Comparison of ENCODE assay signal across 13 cellular contexts in genomic region chr11:102289510-102290078, GRCh38. TPM values are rescaled to one million over a fixed set of nuclear protein-coding genes. Genes with fewer than 3 reads are reported as not detected.
DNase-seq lines count a peak whose midpoint lies in the region; ATAC-seq and TF ChIP-seq lines count a peak whose summit lies in the region.
"Had no signal": no experiment of that assay in that cellular context is flagged by ENCODE, and none has a peak within 500 bp of the region (broad histone marks: within the 10 kb centered on the region; RNA-seq: fewer than 3 reads in every experiment).

No MANE protein-coding gene starts in this region.

- H3K27me3 ChIP-seq in DND-41 (ENCODE audit: insufficient read depth, low read length, poor library complexity) (no peaks in the 10 kb centered on the region), fibroblast of lung (ENCODE audit: control insufficient read depth, insufficient read depth, low read length) (no peaks in the 10 kb centered on the region), smooth muscle cell (ENCODE audit: low read depth) (no peaks in the 10 kb centered on the region)

- H3K27me3 Mint-ChIP-seq in activated CD8-positive, alpha-beta memory T cell treated with anti-CD3 and anti-CD28 coated beads, Interleukin-2, amount 10 ng/mL, durations not matched to agents 7 days and 5 days = no peaks in the 10 kb centered on the region
- H3K27me3 Mint-ChIP-seq: type B pancreatic cell had no signal

- H3K4me2 ChIP-seq in DND-41 (ENCODE audit: insufficient read depth, low read length) = no peak overlapping the region
- H3K4me2 ChIP-seq in fibroblast of lung (ENCODE audit: extremely low read depth, insufficient read depth, low read length) = peak overlapping the region; percentile 48
- H3K4me2 ChIP-seq in smooth muscle cell = peak overlapping the region; percentile 44

- H3K36me3 ChIP-seq in DND-41 (ENCODE audit: insufficient read depth, low read length) = no peaks in the 10 kb centered on the region
- no peaks in the 10 kb centered on the region for H3K36me3 ChIP-seq in fibroblast of lung (ENCODE audit: control insufficient read depth, insufficient read depth, low read length)
- no peaks in the 10 kb centered on the region for H3K36me3 ChIP-seq in smooth muscle cell (ENCODE audit: low read depth)

- H3K4me3 ChIP-seq in DND-41 (ENCODE audit: low read depth in 1 of 2, low read length in 2 of 2) (no peak overlapping the region), fibroblast of lung (replicated peaks in 1 of 4; ENCODE audit: control extremely low read depth in 1 of 4, insufficient read depth in 1 of 4, low read depth in 3 of 4, low read length in 4 of 4) (no peak overlapping the region), smooth muscle cell (no peak overlapping the region)

- no peaks in the 10 kb centered on the region for H3K36me3 Mint-ChIP-seq in activated CD8-positive, alpha-beta memory T cell treated with anti-CD3 and anti-CD28 coated beads, Interleukin-2, amount 10 ng/mL, durations not matched to agents 7 days and 5 days
- H3K36me3 Mint-ChIP-seq: CD14-positive monocyte had no signal

- H3K79me2 ChIP-seq in DND-41 (ENCODE audit: insufficient read depth, low read length) = no peaks in the 10 kb centered on the region
- H3K79me2 ChIP-seq in fibroblast of lung (ENCODE audit: control insufficient read depth, insufficient read depth, low read length) = no peaks in the 10 kb centered on the region
- H3K79me2 ChIP-seq in smooth muscle cell (ENCODE audit: low read depth) = no peaks in the 10 kb centered on the region

- H3K27ac ChIP-seq in DND-41 (ENCODE audit: low read length) (no peak overlapping the region), fibroblast of lung (ENCODE audit: insufficient read depth, low read length) (no peak overlapping the region), smooth muscle cell (ENCODE audit: low read depth) (no peak overlapping the region)

- no peaks in the 10 kb centered on the region for H3K9me3 ChIP-seq in DND-41 (ENCODE audit: insufficient read depth, low read length, severe bottlenecking)
- no peaks in the 10 kb centered on the region for H3K9me3 ChIP-seq in fibroblast of lung (ENCODE audit: control insufficient read depth, insufficient read depth, low read depth, low read length)
- no peaks in the 10 kb centered on the region for H3K9me3 ChIP-seq in smooth muscle cell (replicated peaks; ENCODE audit: low read depth)

- H2AFZ ChIP-seq in DND-41 (ENCODE audit: low read depth, low read length) (0 out of 2 replicates have a peak overlapping the region, but pooled peaks have one; percentile 27), fibroblast of lung (ENCODE audit: low read length) (peak overlapping the region; percentile 34), smooth muscle cell (ENCODE audit: low read depth) (peak overlapping the region; percentile 29)

- H4K20me1 ChIP-seq in DND-41 (ENCODE audit: insufficient read depth, low read length) = no peaks in the 10 kb centered on the region
- no peaks in the 10 kb centered on the region for H4K20me1 ChIP-seq in fibroblast of lung (ENCODE audit: control insufficient read depth, extremely low read depth, insufficient read depth, low read length)
- H4K20me1 ChIP-seq in smooth muscle cell (ENCODE audit: low read depth) = no peaks in the 10 kb centered on the region

- TF ChIP-seq CTCF in DND-41 (IDR thresholded peaks at IDR 0.05; ENCODE audit: borderline replicate concordance, extremely low read depth, low read length, poor library complexity, severe bottlenecking) (no peak), fibroblast of lung (conservative IDR thresholded peaks at IDR 0.05 in 1 of 2, IDR thresholded peaks at IDR 0.05 in 1 of 2; ENCODE audit: low read depth in 1 of 2, low read length in 2 of 2) (no peak), smooth muscle cell (IDR thresholded peaks at IDR 0.05; ENCODE audit: borderline replicate concordance, insufficient read depth, poor library complexity, severe bottlenecking) (no peak)

- CTCF ChIA-PET in activated CD8-positive, alpha-beta memory T cell treated with anti-CD3 and anti-CD28 coated beads, Interleukin-2, amount 10 ng/mL, durations not matched to agents 7 days and 5 days (lab: Charles Lee) = interaction anchor here (0.6 to 10.0 kb wide), 18 partner anchors 16 to 377 kb away, joined by 3 to 110 read pairs (median 6); partner anchors contain the start of gene TMEM123

- DNase-seq in DND-41 (no peak), fibroblast of lung (ENCODE audit: low read depth in 2 of 2) (peak in 1 of 2 donors; percentile 25), smooth muscle cell (lab: John Stamatoyannopoulos, UW; ENCODE audit: unreplicated experiment) (no peak), SHP77 treated with DMSO at 0.1 percent for 48 hours (lab: John Stamatoyannopoulos, UW) (no peak)
- DNase-seq in activated CD8-positive, alpha-beta memory T cell treated with anti-CD3 and anti-CD28 coated beads, Interleukin-2, amount 10 ng/mL, durations not matched to agents 7 days and 5 days = no peak
- no peak for DNase-seq in stimulated activated CD4-positive, alpha-beta T cell treated with anti-CD3 and anti-CD28 coated beads, Interleukin-2, amount 100 ng/mL, for 24 hours
- DNase-seq: activated CD4-positive, CD25-positive, alpha-beta regulatory T cell treated with anti-CD3 and anti-CD28 coated beads, Interleukin-2, amount 50 U/mL, for 72 hours; NCI-H1105 treated with DMSO at 0.1 percent for 48 hours; NCI-H226 had no signal

- H3K9ac ChIP-seq in DND-41 (ENCODE audit: low read depth, low read length) = no peak overlapping the region
- no peak overlapping the region for H3K9ac ChIP-seq in fibroblast of lung (ENCODE audit: insufficient read depth, low read length)
- no peak overlapping the region for H3K9ac ChIP-seq in smooth muscle cell (ENCODE audit: low read depth)

- H3K4me3 Mint-ChIP-seq in activated CD8-positive, alpha-beta memory T cell treated with anti-CD3 and anti-CD28 coated beads, Interleukin-2, amount 10 ng/mL, durations not matched to agents 7 days and 5 days = no peak overlapping the region
- H3K4me3 Mint-ChIP-seq: CD14-positive monocyte, type B pancreatic cell had no signal

- H3K9me3 Mint-ChIP-seq in activated CD8-positive, alpha-beta memory T cell treated with anti-CD3 and anti-CD28 coated beads, Interleukin-2, amount 10 ng/mL, durations not matched to agents 7 days and 5 days (ENCODE audit: low read depth) = no peaks in the 10 kb centered on the region
- H3K9me3 Mint-ChIP-seq: CD14-positive monocyte, type B pancreatic cell had no signal

- H3F3A ChIP-seq in smooth muscle cell (ENCODE audit: low read depth) = no peaks in the 10 kb centered on the region

- no peak overlapping the region for H3K27ac Mint-ChIP-seq in activated CD8-positive, alpha-beta memory T cell treated with anti-CD3 and anti-CD28 coated beads, Interleukin-2, amount 10 ng/mL, durations not matched to agents 7 days and 5 days
- H3K27ac Mint-ChIP-seq: CD14-positive monocyte had no signal

- 24% methylated on average over 5 of the region's 5 CpGs for WGBS in smooth muscle cell (ENCODE audit: low lambda C conversion rate)

- peaks cover 35% of the 10 kb centered on the region for H3K4me1 Mint-ChIP-seq in activated CD8-positive, alpha-beta memory T cell treated with anti-CD3 and anti-CD28 coated beads, Interleukin-2, amount 10 ng/mL, durations not matched to agents 7 days and 5 days

- ATAC-seq in DND-41 (ENCODE audit: insufficient read depth, low read depth) (no peak), SK-N-SH treated with all-trans-retinoic acid at 6 μM for 48 hours (peak; percentile 31), GM21717 (IDR thresholded peaks at IDR 0.05; ENCODE audit: unreplicated experiment) (no peak)
- no peak for ATAC-seq in activated CD8-positive, alpha-beta memory T cell treated with anti-CD3 and anti-CD28 coated beads, Interleukin-2, amount 10 ng/mL, durations not matched to agents 7 days and 5 days

- H3K4me1 ChIP-seq in DND-41 (ENCODE audit: insufficient read depth, low read length) = peaks cover 36% of the 10 kb centered on the region
- H3K4me1 ChIP-seq in fibroblast of lung (ENCODE audit: control insufficient read depth, extremely low read depth, insufficient read depth, low read length) = no peaks in the 10 kb centered on the region
- H3K4me1 ChIP-seq in smooth muscle cell (ENCODE audit: low read depth) = no peaks in the 10 kb centered on the region

TF ChIP-seq in SK-N-SH treated with all-trans-retinoic acid at 6 μM for 48 hours, 23 proteins besides CTCF, POLR2A, EP300 and RAD21 (continues in another document):
- no peak for TF ChIP-seq POU6F1 (CRISPR knock-in tag; IDR thresholded peaks at IDR 0.05; ENCODE audit: borderline replicate concordance, low read depth)
- no peak for TF ChIP-seq CSDC2 (CRISPR knock-in tag; IDR thresholded peaks at IDR 0.05)

RNA-seq across cellular contexts. Expression of gene BIRC3, which starts 27.7 kb away (rescaled TPM):
- total RNA-seq in fibroblast of lung (3.3 TPM in 2 replicates), smooth muscle cell (1.6 and 1.7 TPM in 2 replicates)
- polyA plus RNA-seq in fibroblast of lung (0.58 and 0.66 TPM in 2 replicates), smooth muscle cell (0.74 and 0.94 TPM in 2 replicates)
- polyA plus RNA-seq in fibroblast of lung (2012) = 0.55 and 0.65 TPM in 2 replicates
- polyA minus RNA-seq in fibroblast of lung (ENCODE audit: low replicate concordance) = 0.11 TPM in 1 of 2 replicates, not detected in the other
- 100 to 1,000 TPM in 1 of 2 experiments, 10 to 100 TPM in 1; 46.4 to 231 TPM for total RNA-seq in activated CD8-positive, alpha-beta memory T cell treated with anti-CD3 and anti-CD28 coated beads, Interleukin-2, amount 10 ng/mL, durations not matched to agents 7 days and 5 days

RNA-seq across cellular contexts. Expression of gene BIRC2, which starts 57.4 kb away (rescaled TPM):
- total RNA-seq in fibroblast of lung (59.6 and 69.3 TPM in 2 replicates), smooth muscle cell (170 and 174 TPM in 2 replicates)
- polyA plus RNA-seq in fibroblast of lung (38.4 and 45.4 TPM in 2 replicates), smooth muscle cell (38.6 and 46.3 TPM in 2 replicates)
- 36.1 and 42.1 TPM in 2 replicates for polyA plus RNA-seq in fibroblast of lung (2012)
- polyA minus RNA-seq in fibroblast of lung (ENCODE audit: low replicate concordance) = 9.2 and 20.0 TPM in 2 replicates
- total RNA-seq in activated CD8-positive, alpha-beta memory T cell treated with anti-CD3 and anti-CD28 coated beads, Interleukin-2, amount 10 ng/mL, durations not matched to agents 7 days and 5 days = 10 to 100 TPM; 30.7 to 30.9 TPM

Comparison
In these comparisons a context has a peak if more than half of its experiments do, and no peak if none do; other contexts are left out.
1. RNA of gene BIRC3, which starts 27.7 kb away (total RNA-seq): 46.4 to 231 TPM in activated CD8-positive, alpha-beta memory T cell treated with anti-CD3 and anti-CD28 coated beads, Interleukin-2, amount 10 ng/mL, durations not matched to agents 7 days and 5 days; 3.3 TPM in fibroblast of lung and 1.6 to 1.7 TPM in smooth muscle cell; every median in the first group is over 10 times any median in the second.
2. Peak in every context shown above with its lines, with median percentiles within 50 percentile points of each other: H2AFZ ChIP-seq.